Comparison of ENCODE assay signal across 13 cellular contexts in the genomic region with DNA sequence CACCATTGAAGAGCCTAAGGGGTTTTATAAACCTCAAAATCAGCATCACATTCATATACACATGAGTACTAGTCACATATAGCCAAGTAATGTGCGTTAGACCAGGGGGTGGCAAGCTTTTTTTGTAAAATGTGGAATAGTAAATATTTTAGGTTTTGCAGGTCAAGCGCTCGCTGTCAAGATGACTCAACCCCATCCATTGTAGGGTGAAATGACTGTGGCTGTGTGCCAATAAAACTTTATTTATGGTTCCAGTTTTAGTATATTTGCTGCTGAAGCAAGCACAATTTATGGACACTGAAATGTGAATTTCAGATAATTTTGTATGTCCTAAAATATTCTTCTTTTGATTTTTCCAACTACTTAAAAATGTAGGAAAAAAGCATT. TPM values are rescaled to one million over a fixed set of nuclear protein-coding genes. Genes with fewer than 3 reads are reported as not detected.
DNase-seq lines count a peak whose midpoint lies in the region; ATAC-seq and TF ChIP-seq lines count a peak whose summit lies in the region.
"Had no signal": no experiment of that assay in that cellular context is flagged by ENCODE, and none has a peak within 500 bp of the region (broad histone marks: within the 10 kb centered on the region; RNA-seq: fewer than 3 reads in every experiment).

No MANE protein-coding gene starts in this region.

- H3K36me3 Mint-ChIP-seq in activated CD4-positive, alpha-beta memory T cell treated with anti-CD3 and anti-CD28 coated beads for 36 hours = no peaks in the 10 kb centered on the region
- H3K36me3 Mint-ChIP-seq in activated T-cell treated with anti-CD3 and anti-CD28 coated beads, Interleukin-2, amount 50 U/mL, for 72 hours (ENCODE audit: insufficient read depth in 2 of 2) = peaks cover 0 to 2% of the 10 kb centered on the region in 2 donors

- peaks cover 7% of the 10 kb centered on the region for H3F3A ChIP-seq in PC-3 (ENCODE audit: low read length, unreplicated experiment)

- no peak overlapping the region for H2AFZ ChIP-seq in PC-3 (ENCODE audit: low read length)

- intact Hi-C loops in PC-3 (cut with micrococcal nuclease) = no loop called here
- intact Hi-C loops in activated CD4-positive, alpha-beta memory T cell treated with anti-CD3 and anti-CD28 coated beads for 36 hours (cut with micrococcal nuclease) = no loop called here

- CTCF ChIA-PET in PC-3 (lab: Charles Lee) = interaction anchor here (0.5 to 0.6 kb wide), 2 partner anchors 248 to 427 kb away, joined by 3 read pairs; no protein-coding TSS in a partner anchor
- CTCF ChIA-PET in activated CD4-positive, alpha-beta memory T cell treated with anti-CD3 and anti-CD28 coated beads for 36 hours (lab: Charles Lee) = no interaction called here

- H3K9me3 ChIP-seq in PC-3 (ENCODE audit: low read length) = no peaks in the 10 kb centered on the region
- H3K9me3 ChIP-seq in skeletal muscle satellite cell (replicated peaks; ENCODE audit: low read length) = no peaks in the 10 kb centered on the region

- POLR2A ChIA-PET in PC-3 (lab: Charles Lee; ENCODE audit: unreplicated experiment) = no interaction called here
- POLR2A ChIA-PET in activated CD4-positive, alpha-beta memory T cell treated with anti-CD3 and anti-CD28 coated beads for 36 hours (lab: Charles Lee) = no interaction called here

- H3K4me3 Mint-ChIP-seq in activated CD4-positive, alpha-beta memory T cell treated with anti-CD3 and anti-CD28 coated beads for 36 hours = no peak overlapping the region
- H3K4me3 Mint-ChIP-seq in activated T-cell treated with anti-CD3 and anti-CD28 coated beads, Interleukin-2, amount 50 U/mL, for 72 hours = no peak overlapping the region

- H3K9me2 ChIP-seq in PC-3 (replicated peaks; ENCODE audit: low read length) = no peaks in the 10 kb centered on the region

- peak overlapping the region; percentile 59 for H3K9ac ChIP-seq in PC-3 (ENCODE audit: low read length)
- no peak overlapping the region for H3K9ac ChIP-seq in skeletal muscle satellite cell (ENCODE audit: low read depth, low read length)

- H3K27ac ChIP-seq in PC-3 (ENCODE audit: low read length) (peak overlapping the region; percentile 84), epithelial cell of prostate (peak overlapping the region; percentile 71)

- peaks cover 56% of the 10 kb centered on the region for H3K4me1 ChIP-seq in PC-3 (ENCODE audit: insufficient read depth, low read length)
- peaks cover 43% of the 10 kb centered on the region for H3K4me1 ChIP-seq in skeletal muscle satellite cell (ENCODE audit: control insufficient read depth, insufficient read depth, low read length)

- no peaks in the 10 kb centered on the region for H3K79me2 ChIP-seq in PC-3 (ENCODE audit: low read length)

- H3K36me3 ChIP-seq in PC-3 (ENCODE audit: low read depth, low read length) (no peaks in the 10 kb centered on the region), skeletal muscle satellite cell (ENCODE audit: insufficient read depth, low read length) (no peaks in the 10 kb centered on the region)

- no peaks in the 10 kb centered on the region for H3K9me3 Mint-ChIP-seq in activated CD4-positive, alpha-beta memory T cell treated with anti-CD3 and anti-CD28 coated beads for 36 hours
- no peaks in the 10 kb centered on the region for H3K9me3 Mint-ChIP-seq in activated T-cell treated with anti-CD3 and anti-CD28 coated beads, Interleukin-2, amount 50 U/mL, for 72 hours

- no peak for ATAC-seq in PC-3
- no peak for ATAC-seq in GM18502 (IDR thresholded peaks at IDR 0.05; ENCODE audit: poor library complexity, unreplicated experiment)
- ATAC-seq in activated T-cell treated with anti-CD3 and anti-CD28 coated beads, Interleukin-2, amount 50 U/mL, for 72 hours (replicated peaks in 1 of 2) = no peak

- no TSS peak for BruUV-seq in PC-3 (replicated peaks; lab: Mats Ljungman, UMichigan)

- H3K4me1 Mint-ChIP-seq in activated CD4-positive, alpha-beta memory T cell treated with anti-CD3 and anti-CD28 coated beads for 36 hours (ENCODE audit: low read depth) = peaks cover 24% of the 10 kb centered on the region
- peaks cover 25% of the 10 kb centered on the region for H3K4me1 Mint-ChIP-seq in activated T-cell treated with anti-CD3 and anti-CD28 coated beads, Interleukin-2, amount 50 U/mL, for 72 hours (ENCODE audit: low read depth)

- H4K20me1 ChIP-seq in PC-3 (ENCODE audit: low read length) = no peaks in the 10 kb centered on the region

- H3K4me2 ChIP-seq in PC-3 (ENCODE audit: low read length) (peak overlapping the region; percentile 75), skeletal muscle satellite cell (ENCODE audit: low read length) (peak overlapping the region; percentile 65)

- TF ChIP-seq CTCF in GM12865 (IDR thresholded peaks at IDR 0.05; ENCODE audit: insufficient read depth, low read depth, low read length, missing control alignments) = no peak
- no peak for TF ChIP-seq CTCF in PC-3 (conservative IDR thresholded peaks at IDR 0.05; ENCODE audit: low read depth, low read length)

- H3K27ac Mint-ChIP-seq in activated CD4-positive, alpha-beta memory T cell treated with anti-CD3 and anti-CD28 coated beads for 36 hours = no peak overlapping the region
- no peak overlapping the region for H3K27ac Mint-ChIP-seq in activated T-cell treated with anti-CD3 and anti-CD28 coated beads, Interleukin-2, amount 50 U/mL, for 72 hours

- H3K4me3 ChIP-seq in GM12865 (ENCODE audit: low read depth, low read length) (no peak overlapping the region), PC-3 (ENCODE audit: low read length) (peak overlapping the region; percentile 28; the same call in 1 of the 2 replicates), skeletal muscle satellite cell (ENCODE audit: low read length) (no peak overlapping the region)

- H3K27me3 ChIP-seq in PC-3 (ENCODE audit: low read length) (no peaks in the 10 kb centered on the region), skeletal muscle satellite cell (ENCODE audit: control insufficient read depth, insufficient read depth, low read length) (no peaks in the 10 kb centered on the region)

- H3K27me3 Mint-ChIP-seq in activated CD4-positive, alpha-beta memory T cell treated with anti-CD3 and anti-CD28 coated beads for 36 hours = peaks cover 3% of the 10 kb centered on the region
- no peaks in the 10 kb centered on the region for H3K27me3 Mint-ChIP-seq in activated T-cell treated with anti-CD3 and anti-CD28 coated beads, Interleukin-2, amount 50 U/mL, for 72 hours (ENCODE audit: low read depth)

- DNase-seq in GM12865 (ENCODE audit: low read depth) = peak; percentile 46
- peak; percentile 80 for DNase-seq in PC-3
- no peak for DNase-seq in epithelial cell of prostate (ENCODE audit: low read depth, low spot score)
- DNase-seq in NCI-H1105 treated with DMSO at 0.1 percent for 48 hours (lab: John Stamatoyannopoulos, UW) = no peak
- DNase-seq in activated CD4-positive, alpha-beta memory T cell treated with anti-CD3 and anti-CD28 coated beads for 36 hours = no peak
- no peak for DNase-seq in activated T-cell treated with anti-CD3 and anti-CD28 coated beads, Interleukin-2, amount 50 U/mL, for 72 hours
- DNase-seq: activated effector memory CD4-positive, alpha-beta T cell treated with anti-CD3 and anti-CD28 coated beads, Interleukin-2, amount 50 U/mL, for 16 hours; effector CD8-positive, alpha-beta T cell; NCI-H748 treated with DMSO at 0.1 percent for 48 hours had no signal

RNA-seq across cellular contexts. Expression of gene RFX2, which starts 21.6 kb away (rescaled TPM):
- 10.5 and 11.3 TPM in 2 replicates for total RNA-seq in PC-3 (2014; rRNA removed)
- total RNA-seq in skeletal muscle satellite cell (2012; rRNA removed) = 5.6 and 6.1 TPM in 2 replicates
- total RNA-seq in activated CD4-positive, alpha-beta memory T cell treated with anti-CD3 and anti-CD28 coated beads for 36 hours = 1 to 10 TPM; 6.5 to 7.9 TPM
- total RNA-seq in activated T-cell treated with anti-CD3 and anti-CD28 coated beads, Interleukin-2, amount 50 U/mL, for 72 hours = 10 to 100 TPM in 1 of 2 donors, 1 to 10 TPM in 1; 8.7 to 11.6 TPM

RNA-seq across cellular contexts. Expression of gene ACSBG2, which starts 46.8 kb away (rescaled TPM):
- total RNA-seq in PC-3 (2014; rRNA removed) = not detected in 2 replicates
- total RNA-seq in skeletal muscle satellite cell (2012; rRNA removed) = not detected in 2 replicates
- total RNA-seq in activated CD4-positive, alpha-beta memory T cell treated with anti-CD3 and anti-CD28 coated beads for 36 hours = not detected
- not detected for total RNA-seq in activated T-cell treated with anti-CD3 and anti-CD28 coated beads, Interleukin-2, amount 50 U/mL, for 72 hours
- total RNA-seq: liver, temporal lobe had no signal

Comparison
In these comparisons a context has a peak if more than half of its experiments do, and no peak if none do; other contexts are left out.
1. DNase-seq: peak in GM12865 (single experiment) and PC-3 (single experiment); none in epithelial cell of prostate (single experiment), NCI-H1105 treated with DMSO at 0.1 percent for 48 hours (single experiment), activated CD4-positive, alpha-beta memory T cell treated with anti-CD3 and anti-CD28 coated beads for 36 hours (single experiment) and activated T-cell treated with anti-CD3 and anti-CD28 coated beads, Interleukin-2, amount 50 U/mL, for 72 hours (0 of 2).